In the genomic region with DNA sequence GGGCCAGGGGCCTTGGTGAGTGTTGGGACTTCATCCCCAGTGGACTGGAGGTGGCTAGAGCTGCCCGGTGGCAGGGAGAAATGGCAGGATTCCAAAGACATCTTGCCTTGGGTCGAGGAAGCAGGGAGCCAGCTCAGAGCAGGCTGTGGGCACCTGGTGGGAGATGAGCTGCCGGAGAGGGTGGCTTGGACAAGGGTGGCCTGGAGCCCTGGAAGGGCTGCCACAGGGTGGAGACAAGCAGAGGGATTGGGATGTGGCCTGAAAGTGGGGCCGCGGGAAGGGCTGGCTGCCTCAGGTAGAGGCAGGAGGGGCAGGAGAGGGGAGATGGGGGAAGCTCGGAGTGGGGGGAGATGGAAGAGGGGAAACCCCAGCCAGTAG, we compare ENCODE assay signal across 28 cellular contexts.
DNase-seq lines count a peak whose midpoint lies in the region; ATAC-seq and TF ChIP-seq lines count a peak whose summit lies in the region.
"Had no signal": no experiment of that assay in that cellular context is flagged by ENCODE, and none has a peak within 500 bp of the region (broad histone marks: within the 10 kb centered on the region; RNA-seq: fewer than 3 reads in every experiment).

No MANE protein-coding gene starts in this region.

- H3K4me1 Mint-ChIP-seq in activated naive CD4-positive, alpha-beta T cell treated with anti-CD3 and anti-CD28 coated beads, Interleukin-2, amount 10 ng/mL, durations not matched to agents 7 days and 5 days: no peaks in the 10 kb centered on the region
- no peaks in the 10 kb centered on the region for H3K4me1 Mint-ChIP-seq in CD14-positive monocyte
- H3K4me1 Mint-ChIP-seq in progenitor cell of endocrine pancreas (ENCODE audit: low read depth): no peaks in the 10 kb centered on the region
- H3K4me1 Mint-ChIP-seq: B cell; CD8-positive, alpha-beta memory T cell had no signal

- H3K27me3 ChIP-seq in right cardiac atrium (ENCODE audit: control insufficient read depth, insufficient read depth): no peaks in the 10 kb centered on the region
- H3K27me3 ChIP-seq: MG63 had no signal

- intact Hi-C loops in CD14-positive monocyte (cut with micrococcal nuclease) (no loop called here), right cardiac atrium (cut with DNase I) (no loop called here)

- no peaks in the 10 kb centered on the region for H3K36me3 Mint-ChIP-seq in activated naive CD4-positive, alpha-beta T cell treated with anti-CD3 and anti-CD28 coated beads, Interleukin-2, amount 10 ng/mL, durations not matched to agents 7 days and 5 days
- H3K36me3 Mint-ChIP-seq in activated naive CD4-positive, alpha-beta T cell treated with anti-CD3 and anti-CD28 coated beads, Interleukin-2, amount 50 U/mL, for 72 hours: no peaks in the 10 kb centered on the region
- H3K36me3 Mint-ChIP-seq in CD14-positive monocyte: no peaks in the 10 kb centered on the region
- no peaks in the 10 kb centered on the region for H3K36me3 Mint-ChIP-seq in progenitor cell of endocrine pancreas (ENCODE audit: insufficient read depth)

- CTCF ChIA-PET in activated naive CD4-positive, alpha-beta T cell treated with anti-CD3 and anti-CD28 coated beads, Interleukin-2, amount 10 ng/mL, durations not matched to agents 7 days and 5 days (lab: Charles Lee): no interaction called here

- TF ChIP-seq POLR2A in GM18505 (IDR thresholded peaks at IDR 0.05; ENCODE audit: borderline replicate concordance, extremely low read depth, insufficient read depth, insufficient read length): no peak

- no peaks in the 10 kb centered on the region for H3K4me1 ChIP-seq in right cardiac atrium (ENCODE audit: control insufficient read depth, insufficient read depth, low read length)

- DNase-seq in activated naive CD4-positive, alpha-beta T cell treated with anti-CD3 and anti-CD28 coated beads, Interleukin-2, amount 10 ng/mL, durations not matched to agents 7 days and 5 days: peak; percentile 11
- DNase-seq in activated naive CD4-positive, alpha-beta T cell treated with anti-CD3 and anti-CD28 coated beads, Interleukin-2, amount 50 U/mL, for 72 hours (ENCODE audit: low spot score in 2 of 2): no peak
- DNase-seq in CD14-positive monocyte (ENCODE audit: low spot score): peak; percentile 16
- peak in 2 of 3 donors; percentile 19 to 23 for DNase-seq in right cardiac atrium
- no peak for DNase-seq in progenitor cell of endocrine pancreas (ENCODE audit: low spot score, unreplicated experiment)
- no peak for DNase-seq in LoVo (ENCODE audit: low spot score)
- DNase-seq: DMS 273 treated with DMSO at 0.1 percent for 48 hours, DMS79, EL, GDM1, H9, MG63, NCI-H1417, NCI-H1694, NCI-H2029 treated with DMSO at 0.1 percent for 48 hours, NCI-H2227 treated with DMSO at 0.1 percent for 48 hours, NCI-H526 treated with DMSO at 0.1 percent for 48 hours, PC-9, SIG-M5 had no signal

- no peak for TF ChIP-seq CTCF in CD14-positive monocyte (IDR thresholded peaks at IDR 0.05)
- no peak for TF ChIP-seq CTCF in progenitor cell of endocrine pancreas (IDR thresholded peaks at IDR 0.05; ENCODE audit: unreplicated experiment)

- H3K4me3 ChIP-seq in right cardiac atrium (ENCODE audit: low read length): no peak overlapping the region
- H3K4me3 ChIP-seq: GM12878, GM23338, K562, MG63, PC-9 had no signal

- 77% methylated on average over 6 of the region's 6 CpGs for WGBS in right cardiac atrium

- H3K27ac Mint-ChIP-seq in activated naive CD4-positive, alpha-beta T cell treated with anti-CD3 and anti-CD28 coated beads, Interleukin-2, amount 10 ng/mL, durations not matched to agents 7 days and 5 days: no peak overlapping the region
- peak overlapping the region in 1 of 2 donors; percentile 19 for H3K27ac Mint-ChIP-seq in activated naive CD4-positive, alpha-beta T cell treated with anti-CD3 and anti-CD28 coated beads, Interleukin-2, amount 50 U/mL, for 72 hours
- no peak overlapping the region for H3K27ac Mint-ChIP-seq in CD14-positive monocyte
- H3K27ac Mint-ChIP-seq in progenitor cell of endocrine pancreas: peak overlapping the region; percentile 27
- H3K27ac Mint-ChIP-seq: B cell, GM23338, H9 had no signal

- peaks cover 46% of the 10 kb centered on the region for H3K27me3 Mint-ChIP-seq in activated naive CD4-positive, alpha-beta T cell treated with anti-CD3 and anti-CD28 coated beads, Interleukin-2, amount 10 ng/mL, durations not matched to agents 7 days and 5 days
- H3K27me3 Mint-ChIP-seq in CD14-positive monocyte (ENCODE audit: low read depth in 3 of 3) (peaks cover 4 to 10% (median 6%) of the 10 kb centered on the region in 3 donors), progenitor cell of endocrine pancreas (peaks cover 33% of the 10 kb centered on the region)

- H3K4me3 Mint-ChIP-seq in activated naive CD4-positive, alpha-beta T cell treated with anti-CD3 and anti-CD28 coated beads, Interleukin-2, amount 10 ng/mL, durations not matched to agents 7 days and 5 days: no peak overlapping the region
- H3K4me3 Mint-ChIP-seq in CD14-positive monocyte: no peak overlapping the region
- no peak overlapping the region for H3K4me3 Mint-ChIP-seq in progenitor cell of endocrine pancreas (ENCODE audit: low read depth)
- H3K4me3 Mint-ChIP-seq: B cell; CD8-positive, alpha-beta memory T cell; GM23338; H9 had no signal

- H3K9me3 Mint-ChIP-seq in activated naive CD4-positive, alpha-beta T cell treated with anti-CD3 and anti-CD28 coated beads, Interleukin-2, amount 10 ng/mL, durations not matched to agents 7 days and 5 days: no peaks in the 10 kb centered on the region
- no peaks in the 10 kb centered on the region for H3K9me3 Mint-ChIP-seq in activated naive CD4-positive, alpha-beta T cell treated with anti-CD3 and anti-CD28 coated beads, Interleukin-2, amount 50 U/mL, for 72 hours
- H3K9me3 Mint-ChIP-seq in CD14-positive monocyte (peaks cover 0 to 3% (median 0%) of the 10 kb centered on the region in 7 donors), progenitor cell of endocrine pancreas (ENCODE audit: low read depth) (no peaks in the 10 kb centered on the region)
- H3K9me3 Mint-ChIP-seq: CD8-positive, alpha-beta memory T cell; GM23338; H9 had no signal

- no peak for ATAC-seq in activated naive CD4-positive, alpha-beta T cell treated with anti-CD3 and anti-CD28 coated beads, Interleukin-2, amount 50 U/mL, for 72 hours
- ATAC-seq in right cardiac atrium (no peak), HG03469 (IDR thresholded peaks at IDR 0.05; ENCODE audit: unreplicated experiment) (no peak), GM18505 (IDR thresholded peaks at IDR 0.05; ENCODE audit: unreplicated experiment) (no peak)
- ATAC-seq: GM12878, K562 had no signal

- no peak overlapping the region for H3K27ac ChIP-seq in right cardiac atrium (ENCODE audit: low read length)
- H3K27ac ChIP-seq: 22Rv1, C4-2B, PC-9 had no signal

- no peaks in the 10 kb centered on the region for H3K9me3 ChIP-seq in right cardiac atrium (ENCODE audit: control insufficient read depth, low read length)
- H3K9me3 ChIP-seq: MG63 had no signal

Comparison
In these comparisons a context has a peak if more than half of its experiments do, and no peak if none do; other contexts are left out.
1. DNase-seq: peak in activated naive CD4-positive, alpha-beta T cell treated with anti-CD3 and anti-CD28 coated beads, Interleukin-2, amount 10 ng/mL, durations not matched to agents 7 days and 5 days (single experiment), CD14-positive monocyte (single experiment) and right cardiac atrium (2 of 3); none in activated naive CD4-positive, alpha-beta T cell treated with anti-CD3 and anti-CD28 coated beads, Interleukin-2, amount 50 U/mL, for 72 hours (0 of 2), progenitor cell of endocrine pancreas (single experiment) and LoVo (single experiment).